9 cellular contexts compared by ENCODE assay signal in the genomic region with DNA sequence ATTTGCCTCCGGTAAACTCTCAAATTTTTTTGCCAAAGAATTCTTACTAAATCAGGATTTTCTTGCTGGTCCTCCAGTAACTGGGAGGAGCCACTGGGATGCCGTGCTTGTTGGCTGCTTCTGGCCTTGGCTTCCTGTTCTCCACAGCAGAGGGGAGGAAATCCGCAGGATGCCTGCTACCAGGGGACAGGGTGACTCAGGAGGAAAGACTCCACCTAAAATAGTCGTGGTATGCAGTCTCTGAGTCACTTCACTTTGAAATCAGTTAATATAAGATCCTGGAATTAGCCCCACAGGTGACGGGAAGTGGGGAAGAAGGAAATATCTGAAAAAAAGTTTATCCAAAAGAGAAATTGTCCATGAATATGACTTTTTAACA. TPM values are rescaled to one million over a fixed set of nuclear protein-coding genes. Genes with fewer than 3 reads are reported as not detected.
DNase-seq lines count a peak whose midpoint lies in the region; ATAC-seq and TF ChIP-seq lines count a peak whose summit lies in the region.
"Had no signal": no experiment of that assay in that cellular context is flagged by ENCODE, and none has a peak within 500 bp of the region (broad histone marks: within the 10 kb centered on the region; RNA-seq: fewer than 3 reads in every experiment).

No MANE protein-coding gene starts in this region.

- H3K4me3 ChIP-seq in fibroblast of villous mesenchyme (ENCODE audit: low read depth, low read length): peak overlapping the region; percentile 21

- DNase-seq in HEK293T (ENCODE audit: extremely low spot score) (peak; percentile 25), SHP77 treated with DMSO at 0.1 percent for 48 hours (lab: John Stamatoyannopoulos, UW) (peak; percentile 82), fibroblast of villous mesenchyme (ENCODE audit: low read depth) (peak; percentile 85), pons (ENCODE audit: low spot score) (peak; percentile 23)
- DNase-seq in activated effector memory CD4-positive, alpha-beta T cell treated with Interleukin-2 at 50 U/mL for 16 hours: no peak

- ATAC-seq in GM21360 (IDR thresholded peaks at IDR 0.05; ENCODE audit: unreplicated experiment) (no peak), GM21723 (IDR thresholded peaks at IDR 0.05; ENCODE audit: unreplicated experiment) (no peak), GM21381 (IDR thresholded peaks at IDR 0.05; ENCODE audit: unreplicated experiment) (no peak)

- POLR2A ChIA-PET in HEK293T (lab: Yijun Ruan, JAX): no interaction called here

- TF ChIP-seq CTCF in fibroblast of villous mesenchyme (IDR thresholded peaks at IDR 0.05; ENCODE audit: insufficient read depth, low read depth, low read length): no peak

- CTCF ChIA-PET in HEK293T (lab: Yijun Ruan, JAX): no interaction called here

TF ChIP-seq in HEK293T, 16 proteins besides CTCF, POLR2A, EP300 and RAD21:
- TF ChIP-seq HDGF (IDR thresholded peaks at IDR 0.05; ENCODE audit: borderline replicate concordance): no peak
- no peak for TF ChIP-seq LEF1 (IDR thresholded peaks at IDR 0.05; ENCODE audit: borderline replicate concordance)
- no peak for TF ChIP-seq FOXM1 (IDR thresholded peaks at IDR 0.05; ENCODE audit: borderline replicate concordance)
- TF ChIP-seq SUZ12 (IDR thresholded peaks at IDR 0.05): no peak
- no peak for TF ChIP-seq ARNT (IDR thresholded peaks at IDR 0.05)
- no peak for TF ChIP-seq L3MBTL2 (conservative IDR thresholded peaks at IDR 0.05)
- TF ChIP-seq, protein P1, sequence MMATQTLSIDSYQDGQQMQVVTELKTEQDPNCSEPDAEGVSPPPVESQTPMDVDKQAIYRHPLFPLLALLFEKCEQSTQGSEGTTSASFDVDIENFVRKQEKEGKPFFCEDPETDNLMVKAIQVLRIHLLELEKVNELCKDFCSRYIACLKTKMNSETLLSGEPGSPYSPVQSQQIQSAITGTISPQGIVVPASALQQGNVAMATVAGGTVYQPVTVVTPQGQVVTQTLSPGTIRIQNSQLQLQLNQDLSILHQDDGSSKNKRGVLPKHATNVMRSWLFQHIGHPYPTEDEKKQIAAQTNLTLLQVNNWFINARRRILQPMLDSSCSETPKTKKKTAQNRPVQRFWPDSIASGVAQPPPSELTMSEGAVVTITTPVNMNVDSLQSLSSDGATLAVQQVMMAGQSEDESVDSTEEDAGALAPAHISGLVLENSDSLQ (IDR thresholded peaks at IDR 0.05): no peak
- no peak for TF ChIP-seq SP1 (IDR thresholded peaks at IDR 0.05)
- TF ChIP-seq ZNF384 (IDR thresholded peaks at IDR 0.05): no peak
- no peak for TF ChIP-seq TARDBP (IDR thresholded peaks at IDR 0.05)

RNA-seq across cellular contexts. Expression of a gene that starts 6.5 kb away (rescaled TPM):
- total RNA-seq in fibroblast of villous mesenchyme: 0.32 TPM in 1 of 2 replicates, not detected in the other
- total RNA-seq: T-helper 2 cell treated with Interferon-gamma antibody and Interleukin-4, amounts not matched to agents 100 ng/mL and 5 ng/mL, for 36 hours had no signal

RNA-seq across cellular contexts. Expression of a gene that starts 37.5 kb away (rescaled TPM):
- 52.2 and 80.3 TPM in 2 replicates for total RNA-seq in fibroblast of villous mesenchyme
- total RNA-seq: T-helper 2 cell treated with Interferon-gamma antibody and Interleukin-4, amounts not matched to agents 100 ng/mL and 5 ng/mL, for 36 hours had no signal
